1 cellular context compared by ENCODE assay signal in the genomic region with DNA sequence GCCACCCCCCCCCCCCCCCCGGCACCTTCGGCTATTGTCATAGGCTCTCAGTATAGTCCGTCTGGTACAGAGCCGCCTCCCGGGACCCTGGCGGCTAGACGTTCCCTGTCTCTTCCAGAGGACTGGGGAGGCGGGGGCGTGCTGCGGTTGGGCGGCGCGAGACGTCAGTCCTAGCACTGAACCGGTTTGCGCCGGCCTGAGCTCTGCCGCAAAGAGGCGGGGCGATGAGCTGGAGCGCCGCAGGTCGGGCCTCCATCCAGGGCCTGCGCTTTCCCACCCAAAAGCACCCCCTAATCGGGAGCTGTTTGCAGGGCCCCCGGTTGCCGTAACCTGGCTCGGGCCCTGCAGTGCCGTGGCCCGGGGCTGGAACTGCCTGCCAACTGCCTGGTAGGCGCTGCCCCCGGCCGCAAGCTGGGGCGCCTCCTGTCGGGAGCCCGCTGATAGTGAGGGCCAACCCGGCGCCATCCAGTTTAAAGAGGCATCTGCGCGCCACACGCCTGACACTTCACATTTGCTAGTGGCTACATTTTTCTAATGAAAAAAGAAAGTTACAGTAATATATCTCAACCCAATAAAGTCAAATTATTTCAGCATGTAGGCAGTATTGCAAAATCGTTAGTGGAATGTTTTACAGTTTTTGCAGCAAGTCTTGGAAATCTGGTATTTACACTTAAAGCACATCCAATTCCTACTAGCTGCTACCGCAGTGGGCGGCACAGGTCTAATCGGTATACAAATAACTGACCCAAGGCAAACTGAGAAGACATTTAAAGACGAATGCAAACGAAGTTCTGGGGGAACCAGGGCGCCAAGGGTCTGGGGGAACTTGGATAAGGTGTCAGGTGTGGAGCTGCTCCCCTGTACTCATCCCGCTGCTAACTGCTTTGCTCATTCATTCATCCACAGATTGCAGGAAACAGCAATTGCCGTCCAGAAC.
TF ChIP-seq lines count a peak whose summit lies in the region.

No MANE protein-coding gene starts in this region.

TF ChIP-seq in K562, 482 proteins besides CTCF, POLR2A, EP300 and RAD21 (continued from another document and continues in another):
- TF ChIP-seq, protein P1, sequence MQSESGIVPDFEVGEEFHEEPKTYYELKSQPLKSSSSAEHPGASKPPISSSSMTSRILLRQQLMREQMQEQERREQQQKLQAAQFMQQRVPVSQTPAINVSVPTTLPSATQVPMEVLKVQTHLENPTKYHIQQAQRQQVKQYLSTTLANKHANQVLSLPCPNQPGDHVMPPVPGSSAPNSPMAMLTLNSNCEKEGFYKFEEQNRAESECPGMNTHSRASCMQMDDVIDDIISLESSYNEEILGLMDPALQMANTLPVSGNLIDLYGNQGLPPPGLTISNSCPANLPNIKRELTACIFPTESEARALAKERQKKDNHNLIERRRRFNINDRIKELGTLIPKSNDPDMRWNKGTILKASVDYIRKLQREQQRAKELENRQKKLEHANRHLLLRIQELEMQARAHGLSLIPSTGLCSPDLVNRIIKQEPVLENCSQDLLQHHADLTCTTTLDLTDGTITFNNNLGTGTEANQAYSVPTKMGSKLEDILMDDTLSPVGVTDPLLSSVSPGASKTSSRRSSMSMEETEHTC (IDR thresholded peaks at IDR 0.05), result no peak
- TF ChIP-seq MYNN (IDR thresholded peaks at IDR 0.05) (no peak), MYNN (CRISPR knock-in tag; IDR thresholded peaks at IDR 0.05) (no peak), HCFC1 (IDR thresholded peaks at IDR 0.05; ENCODE audit: low read depth, low read length) (peak; percentile 46), TEAD2 (tag; IDR thresholded peaks at IDR 0.05) (no peak), CSDE1 (IDR thresholded peaks at IDR 0.05) (no peak), PHTF2 (CRISPR knock-in tag; IDR thresholded peaks at IDR 0.05) (no peak), CBFB (CRISPR knock-in tag; IDR thresholded peaks at IDR 0.05) (peak; percentile 61; the same call in 1 of the 2 replicates), ZNF134 (CRISPR knock-in tag; conservative IDR thresholded peaks at IDR 0.05) (no peak), PTRF (tag; IDR thresholded peaks at IDR 0.05) (no peak), TCF7 (IDR thresholded peaks at IDR 0.05; ENCODE audit: borderline replicate concordance) (no peak), ZNF146 (CRISPR knock-in tag; IDR thresholded peaks at IDR 0.05; ENCODE audit: unreplicated experiment) (no peak), ELF2 (CRISPR knock-in tag; IDR thresholded peaks at IDR 0.05) (no peak), SMARCA4 (IDR thresholded peaks at IDR 0.05) (peak; percentile 63; the same call in 1 of the 2 replicates), EWSR1 (IDR thresholded peaks at IDR 0.05; ENCODE audit: borderline replicate concordance, low read depth, partially characterized antibody) (no peak), RBM22 (IDR thresholded peaks at IDR 0.05; ENCODE audit: low read depth, low read length, poor library complexity, severe bottlenecking) (no peak), ZNF444 (CRISPR knock-in tag; IDR thresholded peaks at IDR 0.05) (no peak), ZC3H4 (CRISPR knock-in tag; IDR thresholded peaks at IDR 0.05; ENCODE audit: borderline replicate concordance) (no peak), FOXP1 (CRISPR knock-in tag; IDR thresholded peaks at IDR 0.05) (no peak), HNRNPL (IDR thresholded peaks at IDR 0.05; ENCODE audit: low read depth, low read length) (peak; percentile 82; the same call in 1 of the 2 replicates), ZBTB8A (IDR thresholded peaks at IDR 0.05; ENCODE audit: partially characterized antibody) (no peak), MAFK (IDR thresholded peaks at IDR 0.05; ENCODE audit: low read length) (no peak), TOE1 (IDR thresholded peaks at IDR 0.05; ENCODE audit: borderline replicate concordance) (no peak; the same call in 1 of the 2 replicates), TOE1 (CRISPR knock-in tag; IDR thresholded peaks at IDR 0.05; ENCODE audit: borderline replicate concordance, low read depth) (no peak), PYGO2 (tag; IDR thresholded peaks at IDR 0.05) (no peak), ZNF224 (CRISPR knock-in tag; IDR thresholded peaks at IDR 0.05) (no peak), CHD2 (IDR thresholded peaks at IDR 0.05; ENCODE audit: low read depth, low read length) (no peak), SRF (CRISPR knock-in tag; IDR thresholded peaks at IDR 0.05) (no peak), SMAD3 (CRISPR knock-in tag; conservative IDR thresholded peaks at IDR 0.05) (no peak), ZNF347 (CRISPR knock-in tag; IDR thresholded peaks at IDR 0.05; ENCODE audit: low read depth) (no peak), ARID1B (IDR thresholded peaks at IDR 0.05) (peak; percentile 66), CBX5 (IDR thresholded peaks at IDR 0.05; ENCODE audit: borderline replicate concordance, low read depth) (no peak), KLF16 (IDR thresholded peaks at IDR 0.05) (peak; percentile 85), SIRT6 (IDR thresholded peaks at IDR 0.05; ENCODE audit: low read depth, low read length) (no peak), SMARCB1 (IDR thresholded peaks at IDR 0.05; ENCODE audit: insufficient read length, low read depth) (no peak), ZNF699 (CRISPR knock-in tag; IDR thresholded peaks at IDR 0.05; ENCODE audit: insufficient replicate concordance) (no peak), ZFPM2 (CRISPR knock-in tag; IDR thresholded peaks at IDR 0.05) (no peak), NCOA4 (IDR thresholded peaks at IDR 0.05; ENCODE audit: partially characterized antibody) (no peak), TSC22D4 (tag; IDR thresholded peaks at IDR 0.05) (no peak), SIX5 (IDR thresholded peaks at IDR 0.05; ENCODE audit: borderline replicate concordance in 1 of 2, insufficient read depth in 1 of 2, low read depth in 1 of 2, low read length in 2 of 2) (no peak), ETV1 (tag; conservative IDR thresholded peaks at IDR 0.05; ENCODE audit: low read depth) (no peak), ZNF184 (CRISPR knock-in tag; IDR thresholded peaks at IDR 0.05) (no peak), IRF2 (CRISPR knock-in tag; IDR thresholded peaks at IDR 0.05) (no peak), ERF (CRISPR knock-in tag; IDR thresholded peaks at IDR 0.05) (peak; percentile 85; the same call in 1 of the 2 replicates)
- TF ChIP-seq, protein P2, sequence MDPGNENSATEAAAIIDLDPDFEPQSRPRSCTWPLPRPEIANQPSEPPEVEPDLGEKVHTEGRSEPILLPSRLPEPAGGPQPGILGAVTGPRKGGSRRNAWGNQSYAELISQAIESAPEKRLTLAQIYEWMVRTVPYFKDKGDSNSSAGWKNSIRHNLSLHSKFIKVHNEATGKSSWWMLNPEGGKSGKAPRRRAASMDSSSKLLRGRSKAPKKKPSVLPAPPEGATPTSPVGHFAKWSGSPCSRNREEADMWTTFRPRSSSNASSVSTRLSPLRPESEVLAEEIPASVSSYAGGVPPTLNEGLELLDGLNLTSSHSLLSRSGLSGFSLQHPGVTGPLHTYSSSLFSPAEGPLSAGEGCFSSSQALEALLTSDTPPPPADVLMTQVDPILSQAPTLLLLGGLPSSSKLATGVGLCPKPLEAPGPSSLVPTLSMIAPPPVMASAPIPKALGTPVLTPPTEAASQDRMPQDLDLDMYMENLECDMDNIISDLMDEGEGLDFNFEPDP (CRISPR knock-in tag; IDR thresholded peaks at IDR 0.05), result no peak
- TF ChIP-seq, protein P3, sequence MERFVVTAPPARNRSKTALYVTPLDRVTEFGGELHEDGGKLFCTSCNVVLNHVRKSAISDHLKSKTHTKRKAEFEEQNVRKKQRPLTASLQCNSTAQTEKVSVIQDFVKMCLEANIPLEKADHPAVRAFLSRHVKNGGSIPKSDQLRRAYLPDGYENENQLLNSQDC (CRISPR knock-in tag; IDR thresholded peaks at IDR 0.05), result no peak
- TF ChIP-seq, protein P4, sequence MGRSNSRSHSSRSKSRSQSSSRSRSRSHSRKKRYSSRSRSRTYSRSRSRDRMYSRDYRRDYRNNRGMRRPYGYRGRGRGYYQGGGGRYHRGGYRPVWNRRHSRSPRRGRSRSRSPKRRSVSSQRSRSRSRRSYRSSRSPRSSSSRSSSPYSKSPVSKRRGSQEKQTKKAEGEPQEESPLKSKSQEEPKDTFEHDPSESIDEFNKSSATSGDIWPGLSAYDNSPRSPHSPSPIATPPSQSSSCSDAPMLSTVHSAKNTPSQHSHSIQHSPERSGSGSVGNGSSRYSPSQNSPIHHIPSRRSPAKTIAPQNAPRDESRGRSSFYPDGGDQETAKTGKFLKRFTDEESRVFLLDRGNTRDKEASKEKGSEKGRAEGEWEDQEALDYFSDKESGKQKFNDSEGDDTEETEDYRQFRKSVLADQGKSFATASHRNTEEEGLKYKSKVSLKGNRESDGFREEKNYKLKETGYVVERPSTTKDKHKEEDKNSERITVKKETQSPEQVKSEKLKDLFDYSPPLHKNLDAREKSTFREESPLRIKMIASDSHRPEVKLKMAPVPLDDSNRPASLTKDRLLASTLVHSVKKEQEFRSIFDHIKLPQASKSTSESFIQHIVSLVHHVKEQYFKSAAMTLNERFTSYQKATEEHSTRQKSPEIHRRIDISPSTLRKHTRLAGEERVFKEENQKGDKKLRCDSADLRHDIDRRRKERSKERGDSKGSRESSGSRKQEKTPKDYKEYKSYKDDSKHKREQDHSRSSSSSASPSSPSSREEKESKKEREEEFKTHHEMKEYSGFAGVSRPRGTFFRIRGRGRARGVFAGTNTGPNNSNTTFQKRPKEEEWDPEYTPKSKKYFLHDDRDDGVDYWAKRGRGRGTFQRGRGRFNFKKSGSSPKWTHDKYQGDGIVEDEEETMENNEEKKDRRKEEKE (IDR thresholded peaks at IDR 0.05; ENCODE audit: borderline replicate concordance in 1 of 2, control insufficient read depth in 1 of 2, low read depth in 2 of 2, low read length in 1 of 2), result no peak
- TF ChIP-seq, protein P5, sequence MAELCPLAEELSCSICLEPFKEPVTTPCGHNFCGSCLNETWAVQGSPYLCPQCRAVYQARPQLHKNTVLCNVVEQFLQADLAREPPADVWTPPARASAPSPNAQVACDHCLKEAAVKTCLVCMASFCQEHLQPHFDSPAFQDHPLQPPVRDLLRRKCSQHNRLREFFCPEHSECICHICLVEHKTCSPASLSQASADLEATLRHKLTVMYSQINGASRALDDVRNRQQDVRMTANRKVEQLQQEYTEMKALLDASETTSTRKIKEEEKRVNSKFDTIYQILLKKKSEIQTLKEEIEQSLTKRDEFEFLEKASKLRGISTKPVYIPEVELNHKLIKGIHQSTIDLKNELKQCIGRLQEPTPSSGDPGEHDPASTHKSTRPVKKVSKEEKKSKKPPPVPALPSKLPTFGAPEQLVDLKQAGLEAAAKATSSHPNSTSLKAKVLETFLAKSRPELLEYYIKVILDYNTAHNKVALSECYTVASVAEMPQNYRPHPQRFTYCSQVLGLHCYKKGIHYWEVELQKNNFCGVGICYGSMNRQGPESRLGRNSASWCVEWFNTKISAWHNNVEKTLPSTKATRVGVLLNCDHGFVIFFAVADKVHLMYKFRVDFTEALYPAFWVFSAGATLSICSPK (IDR thresholded peaks at IDR 0.05; ENCODE audit: borderline replicate concordance), result no peak
- TF ChIP-seq, protein P6, sequence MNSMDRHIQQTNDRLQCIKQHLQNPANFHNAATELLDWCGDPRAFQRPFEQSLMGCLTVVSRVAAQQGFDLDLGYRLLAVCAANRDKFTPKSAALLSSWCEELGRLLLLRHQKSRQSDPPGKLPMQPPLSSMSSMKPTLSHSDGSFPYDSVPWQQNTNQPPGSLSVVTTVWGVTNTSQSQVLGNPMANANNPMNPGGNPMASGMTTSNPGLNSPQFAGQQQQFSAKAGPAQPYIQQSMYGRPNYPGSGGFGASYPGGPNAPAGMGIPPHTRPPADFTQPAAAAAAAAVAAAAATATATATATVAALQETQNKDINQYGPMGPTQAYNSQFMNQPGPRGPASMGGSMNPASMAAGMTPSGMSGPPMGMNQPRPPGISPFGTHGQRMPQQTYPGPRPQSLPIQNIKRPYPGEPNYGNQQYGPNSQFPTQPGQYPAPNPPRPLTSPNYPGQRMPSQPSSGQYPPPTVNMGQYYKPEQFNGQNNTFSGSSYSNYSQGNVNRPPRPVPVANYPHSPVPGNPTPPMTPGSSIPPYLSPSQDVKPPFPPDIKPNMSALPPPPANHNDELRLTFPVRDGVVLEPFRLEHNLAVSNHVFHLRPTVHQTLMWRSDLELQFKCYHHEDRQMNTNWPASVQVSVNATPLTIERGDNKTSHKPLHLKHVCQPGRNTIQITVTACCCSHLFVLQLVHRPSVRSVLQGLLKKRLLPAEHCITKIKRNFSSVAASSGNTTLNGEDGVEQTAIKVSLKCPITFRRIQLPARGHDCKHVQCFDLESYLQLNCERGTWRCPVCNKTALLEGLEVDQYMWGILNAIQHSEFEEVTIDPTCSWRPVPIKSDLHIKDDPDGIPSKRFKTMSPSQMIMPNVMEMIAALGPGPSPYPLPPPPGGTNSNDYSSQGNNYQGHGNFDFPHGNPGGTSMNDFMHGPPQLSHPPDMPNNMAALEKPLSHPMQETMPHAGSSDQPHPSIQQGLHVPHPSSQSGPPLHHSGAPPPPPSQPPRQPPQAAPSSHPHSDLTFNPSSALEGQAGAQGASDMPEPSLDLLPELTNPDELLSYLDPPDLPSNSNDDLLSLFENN (IDR thresholded peaks at IDR 0.05; ENCODE audit: low read depth in 2 of 2, low read length in 2 of 2), result peak in 1 of 2 experiments; percentile 54; a peak in 1 of 4 replicates
- TF ChIP-seq, protein P7, sequence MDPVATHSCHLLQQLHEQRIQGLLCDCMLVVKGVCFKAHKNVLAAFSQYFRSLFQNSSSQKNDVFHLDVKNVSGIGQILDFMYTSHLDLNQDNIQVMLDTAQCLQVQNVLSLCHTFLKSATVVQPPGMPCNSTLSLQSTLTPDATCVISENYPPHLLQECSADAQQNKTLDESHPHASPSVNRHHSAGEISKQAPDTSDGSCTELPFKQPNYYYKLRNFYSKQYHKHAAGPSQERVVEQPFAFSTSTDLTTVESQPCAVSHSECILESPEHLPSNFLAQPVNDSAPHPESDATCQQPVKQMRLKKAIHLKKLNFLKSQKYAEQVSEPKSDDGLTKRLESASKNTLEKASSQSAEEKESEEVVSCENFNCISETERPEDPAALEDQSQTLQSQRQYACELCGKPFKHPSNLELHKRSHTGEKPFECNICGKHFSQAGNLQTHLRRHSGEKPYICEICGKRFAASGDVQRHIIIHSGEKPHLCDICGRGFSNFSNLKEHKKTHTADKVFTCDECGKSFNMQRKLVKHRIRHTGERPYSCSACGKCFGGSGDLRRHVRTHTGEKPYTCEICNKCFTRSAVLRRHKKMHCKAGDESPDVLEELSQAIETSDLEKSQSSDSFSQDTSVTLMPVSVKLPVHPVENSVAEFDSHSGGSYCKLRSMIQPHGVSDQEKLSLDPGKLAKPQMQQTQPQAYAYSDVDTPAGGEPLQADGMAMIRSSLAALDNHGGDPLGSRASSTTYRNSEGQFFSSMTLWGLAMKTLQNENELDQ (CRISPR knock-in tag; IDR thresholded peaks at IDR 0.05; ENCODE audit: borderline replicate concordance), result no peak
- TF ChIP-seq, protein P8, sequence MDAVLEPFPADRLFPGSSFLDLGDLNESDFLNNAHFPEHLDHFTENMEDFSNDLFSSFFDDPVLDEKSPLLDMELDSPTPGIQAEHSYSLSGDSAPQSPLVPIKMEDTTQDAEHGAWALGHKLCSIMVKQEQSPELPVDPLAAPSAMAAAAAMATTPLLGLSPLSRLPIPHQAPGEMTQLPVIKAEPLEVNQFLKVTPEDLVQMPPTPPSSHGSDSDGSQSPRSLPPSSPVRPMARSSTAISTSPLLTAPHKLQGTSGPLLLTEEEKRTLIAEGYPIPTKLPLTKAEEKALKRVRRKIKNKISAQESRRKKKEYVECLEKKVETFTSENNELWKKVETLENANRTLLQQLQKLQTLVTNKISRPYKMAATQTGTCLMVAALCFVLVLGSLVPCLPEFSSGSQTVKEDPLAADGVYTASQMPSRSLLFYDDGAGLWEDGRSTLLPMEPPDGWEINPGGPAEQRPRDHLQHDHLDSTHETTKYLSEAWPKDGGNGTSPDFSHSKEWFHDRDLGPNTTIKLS (IDR thresholded peaks at IDR 0.05; ENCODE audit: borderline replicate concordance, low read depth), result peak; percentile 70
